In the genomic region with DNA sequence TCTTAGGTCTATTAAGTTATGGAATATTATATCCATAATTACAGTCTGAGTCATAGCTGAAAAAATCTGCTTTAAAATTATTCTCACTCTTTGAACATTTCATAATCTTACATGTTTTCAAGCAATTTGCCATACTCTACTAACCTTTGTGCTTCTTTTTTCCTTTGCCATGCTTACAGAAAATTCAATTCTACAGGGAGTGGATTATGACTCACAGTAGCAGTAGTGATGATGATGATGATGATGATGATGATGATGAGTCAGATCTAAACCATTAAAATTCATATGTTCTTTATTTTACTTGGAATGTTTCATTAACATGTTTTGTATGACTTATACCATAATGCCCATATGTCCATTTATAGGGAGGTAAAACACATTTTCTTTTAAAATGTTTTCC, we compare ENCODE assay signal across 16 cellular contexts.
DNase-seq lines count a peak whose midpoint lies in the region; ATAC-seq and TF ChIP-seq lines count a peak whose summit lies in the region.
"Had no signal": no experiment of that assay in that cellular context is flagged by ENCODE, and none has a peak within 500 bp of the region (broad histone marks: within the 10 kb centered on the region; RNA-seq: fewer than 3 reads in every experiment).

No MANE protein-coding gene starts in this region.

- H2AFZ ChIP-seq in IMR-90 (replicated peaks; ENCODE audit: low read length, poor library complexity): no peak overlapping the region

- no peak overlapping the region for H4K8ac ChIP-seq in IMR-90 (ENCODE audit: low read depth in 2 of 2, low read length in 2 of 2)

- H3K56ac ChIP-seq in IMR-90 (ENCODE audit: extremely low read depth, insufficient read depth, low read length): no peak overlapping the region

- no peak overlapping the region for H2AK5ac ChIP-seq in IMR-90 (ENCODE audit: low read depth, low read length)

- no peak for TF ChIP-seq RAD21 in IMR-90 (IDR thresholded peaks at IDR 0.05; ENCODE audit: low read length)

- in situ Hi-C loops in IMR-90 (cut with MboI; ENCODE audit: low sequenced_read_pairs): no loop called here

- TF ChIP-seq POLR2A in IMR-90 (IDR thresholded peaks at IDR 0.05; ENCODE audit: low read depth, low read length): no peak

- H3K4me2 ChIP-seq in IMR-90 (ENCODE audit: low read depth, low read length): no peak overlapping the region

- CTCF ChIA-PET in IMR-90 (lab: Yijun Ruan, JAX): no interaction called here

- no peak overlapping the region for H4K91ac ChIP-seq in IMR-90 (ENCODE audit: insufficient read depth, low read depth, low read length)

- H3K79me1 ChIP-seq in IMR-90 (ENCODE audit: low read depth in 1 of 2, low read length in 2 of 2): no peaks in the 10 kb centered on the region

- peak; percentile 59 for ATAC-seq in IMR-90 (ENCODE audit: low read depth)
- ATAC-seq: left cardiac atrium; stimulated activated naive CD8-positive, alpha-beta T cell treated with anti-CD3 and anti-CD28 coated beads, Interleukin-15, Interleukin-2, amounts not matched to agents 100 U/mL and 50 U/mL, for 24 hours; T-helper 17 cell had no signal

- no peaks in the 10 kb centered on the region for H3K4me1 ChIP-seq in IMR-90 (ENCODE audit: control insufficient read depth, insufficient read depth, low read length)

- H3K27ac ChIP-seq in IMR-90 (ENCODE audit: insufficient read depth, low read length) (no peak overlapping the region), dorsolateral prefrontal cortex (no peak overlapping the region)
- H3K27ac ChIP-seq: cardiac muscle cell had no signal

- H3K9ac ChIP-seq in IMR-90 (ENCODE audit: low read depth, low read length): no peak overlapping the region

- no peaks in the 10 kb centered on the region for H4K20me1 ChIP-seq in IMR-90 (ENCODE audit: insufficient read depth, low read length)

- H3K9me3 Mint-ChIP-seq in chondrocyte (ENCODE audit: low read depth): no peaks in the 10 kb centered on the region

- dilution Hi-C loops in IMR-90 (cut with HindIII; ENCODE audit: low sequenced_read_pairs, unreplicated experiment): no loop called here

- H3K36me3 Mint-ChIP-seq in chondrocyte (ENCODE audit: low read depth): peaks cover 7% of the 10 kb centered on the region

- intact Hi-C loops in IMR-90 (cut with micrococcal nuclease) (no loop called here), dorsolateral prefrontal cortex (cut with DNase I) (no loop called here)

- H3K4me3 ChIP-seq in IMR-90 (ENCODE audit: insufficient read depth, low read depth, low read length) (no peak overlapping the region), dorsolateral prefrontal cortex (no peak overlapping the region)
- H3K4me3 ChIP-seq: cardiac muscle cell had no signal

- POLR2A ChIA-PET in IMR-90 (lab: Charles Lee; ENCODE audit: unreplicated experiment): no interaction called here

- no peaks in the 10 kb centered on the region for H3K9me3 ChIP-seq in IMR-90 (ENCODE audit: control insufficient read depth, insufficient read depth, low read length)

- H3K4me3 Mint-ChIP-seq in chondrocyte (ENCODE audit: unreplicated experiment): no peak overlapping the region
- H3K4me3 Mint-ChIP-seq: T-helper 17 cell had no signal

- H3K36me3 ChIP-seq in IMR-90 (ENCODE audit: control insufficient read depth, insufficient read depth, low read length): no peaks in the 10 kb centered on the region

- BruUV-seq in IMR-90 (replicated peaks; lab: Mats Ljungman, UMichigan): no TSS peak

- H2BK120ac ChIP-seq in IMR-90 (ENCODE audit: low read depth, low read length): no peak overlapping the region

- H3K4ac ChIP-seq in IMR-90 (ENCODE audit: low read depth, low read length): no peak overlapping the region

- no peak overlapping the region for H2BK20ac ChIP-seq in IMR-90 (ENCODE audit: low read depth, low read length)

- TF ChIP-seq CTCF in IMR-90 (conservative IDR thresholded peaks at IDR 0.05; ENCODE audit: low read depth, low read length) (no peak), chondrocyte (IDR thresholded peaks at IDR 0.05) (no peak), dorsolateral prefrontal cortex (IDR thresholded peaks at IDR 0.05 in 54 of 56, conservative IDR thresholded peaks at IDR 0.05 in 2 of 56; ENCODE audit: low read depth in 1 of 56, partially characterized antibody in 56 of 56) (no peak), GM10266 (IDR thresholded peaks at IDR 0.05; ENCODE audit: control insufficient read depth, insufficient read depth, low read depth, missing control alignments) (no peak)

- no peak overlapping the region for H4K5ac ChIP-seq in IMR-90 (ENCODE audit: low read depth, low read length)

- no peaks in the 10 kb centered on the region for H3K27me3 ChIP-seq in IMR-90 (ENCODE audit: control insufficient read depth, insufficient read depth, low read length)
- H3K27me3 ChIP-seq in dorsolateral prefrontal cortex: no peaks in the 10 kb centered on the region
- H3K27me3 ChIP-seq: cardiac muscle cell had no signal

- H3K9me1 ChIP-seq in IMR-90 (ENCODE audit: insufficient read depth, low read length): 0 out of 2 replicates have a peak, but pooled peaks cover 3% of the 10 kb centered on the region

- no peak overlapping the region for H3K23ac ChIP-seq in IMR-90 (ENCODE audit: low read depth, low read length)

- peak overlapping the region; percentile 19 for H2BK5ac ChIP-seq in IMR-90 (ENCODE audit: low read depth, low read length, poor library complexity, severe bottlenecking)

- DNase-seq in AG20443 (ENCODE audit: low spot score): peak; percentile 15
- DNase-seq in IMR-90: peak; percentile 77
- no peak for DNase-seq in chondrocyte (ENCODE audit: low spot score)
- peak; percentile 24 for DNase-seq in kidney tubule cell (ENCODE audit: low spot score)
- no peak for DNase-seq in dorsolateral prefrontal cortex
- DNase-seq in H4 (ENCODE audit: low spot score): no peak
- DNase-seq in GM10266 (ENCODE audit: extremely low spot score): no peak
- no peak for DNase-seq in DMS53 (lab: John Stamatoyannopoulos, UW)
- DNase-seq: activated naive CD4-positive, alpha-beta T cell treated with anti-CD3 and anti-CD28 coated beads, Interleukin-2, amount 50 U/mL, for 16 hours; C1 segment of cervical spinal cord; left cardiac atrium; NCI-H2107; occipital lobe; stimulated activated naive CD8-positive, alpha-beta T cell treated with anti-CD3 and anti-CD28 coated beads, Interleukin-15, Interleukin-2, amounts not matched to agents 100 U/mL and 50 U/mL, for 24 hours; T-helper 17 cell had no signal

- H3K14ac ChIP-seq in IMR-90 (replicated peaks; ENCODE audit: low read depth, low read length): no peak overlapping the region

- peak overlapping the region; percentile 61 for H3K27ac Mint-ChIP-seq in chondrocyte (ENCODE audit: unreplicated experiment)
- H3K27ac Mint-ChIP-seq: T-helper 17 cell had no signal

- no peak overlapping the region for H2BK15ac ChIP-seq in IMR-90 (ENCODE audit: low read depth, low read length)

- H3K18ac ChIP-seq in IMR-90 (ENCODE audit: low read depth, low read length): no peak overlapping the region

- H3K4me1 Mint-ChIP-seq in chondrocyte (ENCODE audit: low read depth): peaks cover 5% of the 10 kb centered on the region
- H3K4me1 Mint-ChIP-seq: T-helper 17 cell had no signal

- no peak overlapping the region for H2AK9ac ChIP-seq in IMR-90 (replicated peaks; ENCODE audit: low read depth, low read length, poor library complexity)

- no peaks in the 10 kb centered on the region for H3K27me3 Mint-ChIP-seq in chondrocyte (ENCODE audit: low read depth)
- H3K27me3 Mint-ChIP-seq: T-helper 17 cell had no signal

TF ChIP-seq in IMR-90, 13 proteins besides CTCF, POLR2A, EP300 and RAD21:
- TF ChIP-seq FOS (IDR thresholded peaks at IDR 0.05; ENCODE audit: low read depth, low read length): peak; percentile 90
- no peak for TF ChIP-seq NFE2L2 (IDR thresholded peaks at IDR 0.05; ENCODE audit: low read depth, low read length)

Comparison
In these comparisons a context has a peak if more than half of its experiments do, and no peak if none do; other contexts are left out.
1. DNase-seq: peak in AG20443 (single experiment), IMR-90 (single experiment) and kidney tubule cell (single experiment); none in chondrocyte (single experiment), dorsolateral prefrontal cortex (0 of 10), H4 (single experiment), GM10266 (single experiment) and DMS53 (single experiment).